26 cellular contexts compared by ENCODE assay signal in the genomic region with DNA sequence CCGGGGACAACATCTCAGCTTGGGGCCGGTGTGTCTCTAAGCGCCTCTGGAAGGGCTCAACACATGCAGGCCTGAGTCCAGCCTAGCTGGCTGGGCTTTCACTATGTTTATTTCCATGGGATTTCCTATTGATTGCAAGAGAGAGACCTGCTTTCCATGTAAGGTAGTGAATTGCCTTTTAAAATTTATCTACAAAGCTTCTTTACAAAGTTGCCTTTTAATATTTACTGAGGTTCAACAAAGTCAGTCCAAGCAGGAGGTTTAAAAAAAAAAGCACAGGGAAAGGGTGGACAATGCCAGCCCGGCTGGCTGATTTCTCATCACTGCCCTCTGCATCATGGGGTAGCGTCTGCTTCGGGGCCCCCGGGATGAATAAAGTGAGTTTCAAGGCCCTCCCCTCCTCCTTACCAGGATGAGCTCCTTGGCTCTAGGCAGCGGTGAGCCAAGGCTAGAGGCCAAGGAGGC. TPM values are rescaled to one million over a fixed set of nuclear protein-coding genes. Genes with fewer than 3 reads are reported as not detected.
"Had no signal": no experiment of that assay in that cellular context is flagged by ENCODE, and none has a peak within 500 bp of the region (broad histone marks: within the 10 kb centered on the region; RNA-seq: fewer than 3 reads in every experiment).

No MANE protein-coding gene starts in this region.

- H3K4me1 ChIP-seq: ascending aorta, heart right ventricle, psoas muscle, sigmoid colon, uterus had no signal

- H3K27me3 ChIP-seq: ascending aorta, esophagus squamous epithelium, heart right ventricle, sigmoid colon, uterus had no signal

- H3K9me3 Mint-ChIP-seq: activated naive CD4-positive, alpha-beta T cell treated with anti-CD3 and anti-CD28 coated beads for 36 hours; activated naive CD8-positive, alpha-beta T cell treated with anti-CD3 and anti-CD28 coated beads, Interleukin-2, amount 10 ng/mL, durations not matched to agents 7 days and 5 days; activated T-cell treated with anti-CD3 and anti-CD28 coated beads, Interleukin-2, amount 50 U/mL, for 72 hours; naive thymus-derived CD8-positive, alpha-beta T cell; neural crest cell had no signal

- H3K4me3 ChIP-seq: ascending aorta, esophagus squamous epithelium, heart right ventricle, psoas muscle, sigmoid colon, thoracic aorta, uterus had no signal

- H3K9me3 ChIP-seq: ascending aorta, esophagus squamous epithelium, heart right ventricle, psoas muscle, sigmoid colon, thoracic aorta, uterus had no signal

- H3K36me3 ChIP-seq: thoracic aorta, uterus had no signal

- H3K27me3 Mint-ChIP-seq: activated naive CD8-positive, alpha-beta T cell treated with anti-CD3 and anti-CD28 coated beads, Interleukin-2, amount 10 ng/mL, durations not matched to agents 7 days and 5 days; naive thymus-derived CD8-positive, alpha-beta T cell had no signal

- H3K36me3 Mint-ChIP-seq: activated naive CD8-positive, alpha-beta T cell treated with anti-CD3 and anti-CD28 coated beads, Interleukin-2, amount 10 ng/mL, durations not matched to agents 7 days and 5 days had no signal

- H3K4me3 Mint-ChIP-seq: activated naive CD4-positive, alpha-beta T cell treated with anti-CD3 and anti-CD28 coated beads for 36 hours; activated naive CD8-positive, alpha-beta T cell treated with anti-CD3 and anti-CD28 coated beads, Interleukin-2, amount 10 ng/mL, durations not matched to agents 7 days and 5 days; activated T-cell treated with anti-CD3 and anti-CD28 coated beads, Interleukin-2, amount 50 U/mL, for 72 hours; naive thymus-derived CD8-positive, alpha-beta T cell; neural crest cell had no signal

- FAIRE-seq: TTC549 had no signal

- H3K27ac Mint-ChIP-seq: activated naive CD4-positive, alpha-beta T cell treated with anti-CD3 and anti-CD28 coated beads for 36 hours; activated naive CD8-positive, alpha-beta T cell treated with anti-CD3 and anti-CD28 coated beads, Interleukin-2, amount 10 ng/mL, durations not matched to agents 7 days and 5 days; activated T-cell treated with anti-CD3 and anti-CD28 coated beads, Interleukin-2, amount 50 U/mL, for 72 hours; naive thymus-derived CD8-positive, alpha-beta T cell had no signal

- ATAC-seq: activated T-cell treated with anti-CD3 and anti-CD28 coated beads, Interleukin-2, amount 50 U/mL, for 72 hours; naive thymus-derived CD8-positive, alpha-beta T cell had no signal

- H3K4me1 Mint-ChIP-seq: activated naive CD8-positive, alpha-beta T cell treated with anti-CD3 and anti-CD28 coated beads, Interleukin-2, amount 10 ng/mL, durations not matched to agents 7 days and 5 days had no signal

- DNase-seq: activated CD4-positive, alpha-beta T cell treated with anti-CD3 and anti-CD28 coated beads for 4 hours; activated CD4-positive, alpha-beta T cell treated with anti-CD3 and anti-CD28 coated beads, Interleukin-2, amount 50 U/mL, for 4 hours; activated naive CD4-positive, alpha-beta T cell treated with anti-CD3 and anti-CD28 coated beads for 36 hours; activated naive CD8-positive, alpha-beta T cell treated with anti-CD3 and anti-CD28 coated beads, Interleukin-2, amount 10 ng/mL, durations not matched to agents 7 days and 5 days; activated T-cell treated with anti-CD3 and anti-CD28 coated beads for 4 hours; activated T-cell treated with anti-CD3 and anti-CD28 coated beads, Interleukin-2, amount 50 U/mL, for 72 hours; caudate nucleus; cortex of kidney; esophagus squamous epithelium; foreskin melanocyte; heart right ventricle; mesenchymal stem cell; naive thymus-derived CD8-positive, alpha-beta T cell; psoas muscle; sigmoid colon; stimulated activated CD4-positive, alpha-beta T cell treated with anti-CD3 and anti-CD28 coated beads, Interleukin-15, amount 100 ng/mL, for 24 hours; stimulated activated CD4-positive, alpha-beta T cell treated with anti-CD3 and anti-CD28 coated beads, Interleukin-2, amount 100 ng/mL, for 24 hours; stimulated activated naive CD4-positive, alpha-beta T cell; T-helper 9 cell; trophoblast cell; uterus had no signal

- H3K27ac ChIP-seq: ascending aorta, esophagus squamous epithelium, heart right ventricle, psoas muscle, sigmoid colon, thoracic aorta, uterus, VCaP had no signal

RNA-seq across cellular contexts. Expression of gene TLE6, which starts 35.9 kb away (rescaled TPM):
- total RNA-seq: ascending aorta had no signal
